Comparison of ENCODE assay signal across 1 cellular context in the genomic region with DNA sequence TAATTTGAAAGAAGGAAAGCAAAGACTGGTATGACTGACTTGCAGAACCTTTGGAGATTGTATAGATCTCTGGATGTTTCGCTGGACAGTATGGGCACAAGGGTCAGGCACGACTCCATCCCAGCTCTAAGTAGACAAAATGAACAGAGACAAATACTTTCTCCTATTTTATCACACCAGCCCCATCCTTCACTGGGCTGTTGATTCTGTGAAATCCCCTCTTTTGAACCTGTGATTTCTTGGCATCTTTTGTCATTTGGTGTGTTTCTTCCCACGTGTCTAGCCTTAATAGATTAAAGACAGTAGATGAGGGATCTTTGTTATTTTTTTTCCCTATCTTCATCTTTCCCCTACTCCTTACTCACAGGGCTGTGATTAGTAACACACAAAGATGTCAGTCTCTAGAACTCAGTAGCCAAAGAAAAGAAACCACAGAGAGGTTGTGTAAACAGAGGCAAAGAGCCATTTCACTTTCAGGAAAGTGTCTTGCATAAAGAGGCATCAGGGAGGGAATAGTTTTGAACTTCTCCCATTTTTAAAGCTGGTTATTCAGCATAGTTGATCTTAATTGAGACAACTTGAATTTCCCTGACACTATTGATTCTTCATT.
TF ChIP-seq lines count a peak whose summit lies in the region.

No MANE protein-coding gene starts in this region.

TF ChIP-seq in GM23338, 12 proteins besides CTCF, POLR2A, EP300 and RAD21 (continued from another document):
- TF ChIP-seq, protein P1, sequence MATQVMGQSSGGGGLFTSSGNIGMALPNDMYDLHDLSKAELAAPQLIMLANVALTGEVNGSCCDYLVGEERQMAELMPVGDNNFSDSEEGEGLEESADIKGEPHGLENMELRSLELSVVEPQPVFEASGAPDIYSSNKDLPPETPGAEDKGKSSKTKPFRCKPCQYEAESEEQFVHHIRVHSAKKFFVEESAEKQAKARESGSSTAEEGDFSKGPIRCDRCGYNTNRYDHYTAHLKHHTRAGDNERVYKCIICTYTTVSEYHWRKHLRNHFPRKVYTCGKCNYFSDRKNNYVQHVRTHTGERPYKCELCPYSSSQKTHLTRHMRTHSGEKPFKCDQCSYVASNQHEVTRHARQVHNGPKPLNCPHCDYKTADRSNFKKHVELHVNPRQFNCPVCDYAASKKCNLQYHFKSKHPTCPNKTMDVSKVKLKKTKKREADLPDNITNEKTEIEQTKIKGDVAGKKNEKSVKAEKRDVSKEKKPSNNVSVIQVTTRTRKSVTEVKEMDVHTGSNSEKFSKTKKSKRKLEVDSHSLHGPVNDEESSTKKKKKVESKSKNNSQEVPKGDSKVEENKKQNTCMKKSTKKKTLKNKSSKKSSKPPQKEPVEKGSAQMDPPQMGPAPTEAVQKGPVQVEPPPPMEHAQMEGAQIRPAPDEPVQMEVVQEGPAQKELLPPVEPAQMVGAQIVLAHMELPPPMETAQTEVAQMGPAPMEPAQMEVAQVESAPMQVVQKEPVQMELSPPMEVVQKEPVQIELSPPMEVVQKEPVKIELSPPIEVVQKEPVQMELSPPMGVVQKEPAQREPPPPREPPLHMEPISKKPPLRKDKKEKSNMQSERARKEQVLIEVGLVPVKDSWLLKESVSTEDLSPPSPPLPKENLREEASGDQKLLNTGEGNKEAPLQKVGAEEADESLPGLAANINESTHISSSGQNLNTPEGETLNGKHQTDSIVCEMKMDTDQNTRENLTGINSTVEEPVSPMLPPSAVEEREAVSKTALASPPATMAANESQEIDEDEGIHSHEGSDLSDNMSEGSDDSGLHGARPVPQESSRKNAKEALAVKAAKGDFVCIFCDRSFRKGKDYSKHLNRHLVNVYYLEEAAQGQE (IDR thresholded peaks at IDR 0.05; ENCODE audit: unreplicated experiment) = no peak
- TF ChIP-seq, protein P2, sequence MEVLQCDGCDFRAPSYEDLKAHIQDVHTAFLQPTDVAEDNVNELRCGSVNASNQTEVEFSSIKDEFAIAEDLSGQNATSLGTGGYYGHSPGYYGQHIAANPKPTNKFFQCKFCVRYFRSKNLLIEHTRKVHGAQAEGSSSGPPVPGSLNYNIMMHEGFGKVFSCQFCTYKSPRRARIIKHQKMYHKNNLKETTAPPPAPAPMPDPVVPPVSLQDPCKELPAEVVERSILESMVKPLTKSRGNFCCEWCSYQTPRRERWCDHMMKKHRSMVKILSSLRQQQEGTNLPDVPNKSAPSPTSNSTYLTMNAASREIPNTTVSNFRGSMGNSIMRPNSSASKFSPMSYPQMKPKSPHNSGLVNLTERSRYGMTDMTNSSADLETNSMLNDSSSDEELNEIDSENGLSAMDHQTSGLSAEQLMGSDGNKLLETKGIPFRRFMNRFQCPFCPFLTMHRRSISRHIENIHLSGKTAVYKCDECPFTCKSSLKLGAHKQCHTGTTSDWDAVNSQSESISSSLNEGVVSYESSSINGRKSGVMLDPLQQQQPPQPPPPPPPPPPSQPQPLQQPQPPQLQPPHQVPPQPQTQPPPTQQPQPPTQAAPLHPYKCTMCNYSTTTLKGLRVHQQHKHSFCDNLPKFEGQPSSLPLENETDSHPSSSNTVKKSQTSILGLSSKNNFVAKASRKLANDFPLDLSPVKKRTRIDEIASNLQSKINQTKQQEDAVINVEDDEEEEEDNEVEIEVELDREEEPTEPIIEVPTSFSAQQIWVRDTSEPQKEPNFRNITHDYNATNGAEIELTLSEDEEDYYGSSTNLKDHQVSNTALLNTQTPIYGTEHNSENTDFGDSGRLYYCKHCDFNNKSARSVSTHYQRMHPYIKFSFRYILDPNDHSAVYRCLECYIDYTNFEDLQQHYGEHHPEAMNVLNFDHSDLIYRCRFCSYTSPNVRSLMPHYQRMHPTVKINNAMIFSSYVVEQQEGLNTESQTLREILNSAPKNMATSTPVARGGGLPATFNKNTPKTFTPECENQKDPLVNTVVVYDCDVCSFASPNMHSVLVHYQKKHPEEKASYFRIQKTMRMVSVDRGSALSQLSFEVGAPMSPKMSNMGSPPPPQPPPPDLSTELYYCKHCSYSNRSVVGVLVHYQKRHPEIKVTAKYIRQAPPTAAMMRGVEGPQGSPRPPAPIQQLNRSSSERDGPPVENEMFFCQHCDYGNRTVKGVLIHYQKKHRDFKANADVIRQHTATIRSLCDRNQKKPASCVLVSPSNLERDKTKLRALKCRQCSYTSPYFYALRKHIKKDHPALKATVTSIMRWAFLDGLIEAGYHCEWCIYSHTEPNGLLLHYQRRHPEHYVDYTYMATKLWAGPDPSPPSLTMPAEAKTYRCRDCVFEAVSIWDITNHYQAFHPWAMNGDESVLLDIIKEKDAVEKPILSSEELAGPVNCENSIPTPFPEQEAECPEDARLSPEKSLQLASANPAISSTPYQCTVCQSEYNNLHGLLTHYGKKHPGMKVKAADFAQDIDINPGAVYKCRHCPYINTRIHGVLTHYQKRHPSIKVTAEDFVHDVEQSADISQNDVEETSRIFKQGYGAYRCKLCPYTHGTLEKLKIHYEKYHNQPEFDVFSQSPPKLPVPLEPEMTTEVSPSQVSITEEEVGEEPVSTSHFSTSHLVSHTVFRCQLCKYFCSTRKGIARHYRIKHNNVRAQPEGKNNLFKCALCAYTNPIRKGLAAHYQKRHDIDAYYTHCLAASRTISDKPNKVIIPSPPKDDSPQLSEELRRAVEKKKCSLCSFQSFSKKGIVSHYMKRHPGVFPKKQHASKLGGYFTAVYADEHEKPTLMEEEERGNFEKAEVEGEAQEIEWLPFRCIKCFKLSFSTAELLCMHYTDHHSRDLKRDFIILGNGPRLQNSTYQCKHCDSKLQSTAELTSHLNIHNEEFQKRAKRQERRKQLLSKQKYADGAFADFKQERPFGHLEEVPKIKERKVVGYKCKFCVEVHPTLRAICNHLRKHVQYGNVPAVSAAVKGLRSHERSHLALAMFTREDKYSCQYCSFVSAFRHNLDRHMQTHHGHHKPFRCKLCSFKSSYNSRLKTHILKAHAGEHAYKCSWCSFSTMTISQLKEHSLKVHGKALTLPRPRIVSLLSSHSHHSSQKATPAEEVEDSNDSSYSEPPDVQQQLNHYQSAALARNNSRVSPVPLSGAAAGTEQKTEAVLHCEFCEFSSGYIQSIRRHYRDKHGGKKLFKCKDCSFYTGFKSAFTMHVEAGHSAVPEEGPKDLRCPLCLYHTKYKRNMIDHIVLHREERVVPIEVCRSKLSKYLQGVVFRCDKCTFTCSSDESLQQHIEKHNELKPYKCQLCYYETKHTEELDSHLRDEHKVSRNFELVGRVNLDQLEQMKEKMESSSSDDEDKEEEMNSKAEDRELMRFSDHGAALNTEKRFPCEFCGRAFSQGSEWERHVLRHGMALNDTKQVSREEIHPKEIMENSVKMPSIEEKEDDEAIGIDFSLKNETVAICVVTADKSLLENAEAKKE (CRISPR knock-in tag; IDR thresholded peaks at IDR 0.05) = no peak
- TF ChIP-seq EZH2phosphoT487 (IDR thresholded peaks at IDR 0.05; ENCODE audit: unreplicated experiment) (no peak), STAT1 (IDR thresholded peaks at IDR 0.05; ENCODE audit: unreplicated experiment) (no peak), CREB1 (CRISPR knock-in tag; IDR thresholded peaks at IDR 0.05; ENCODE audit: low read depth) (no peak), ZNF114 (CRISPR knock-in tag; IDR thresholded peaks at IDR 0.05) (no peak), ZNF331 (CRISPR knock-in tag; IDR thresholded peaks at IDR 0.05; ENCODE audit: low read depth) (no peak)
- TF ChIP-seq, protein P3, sequence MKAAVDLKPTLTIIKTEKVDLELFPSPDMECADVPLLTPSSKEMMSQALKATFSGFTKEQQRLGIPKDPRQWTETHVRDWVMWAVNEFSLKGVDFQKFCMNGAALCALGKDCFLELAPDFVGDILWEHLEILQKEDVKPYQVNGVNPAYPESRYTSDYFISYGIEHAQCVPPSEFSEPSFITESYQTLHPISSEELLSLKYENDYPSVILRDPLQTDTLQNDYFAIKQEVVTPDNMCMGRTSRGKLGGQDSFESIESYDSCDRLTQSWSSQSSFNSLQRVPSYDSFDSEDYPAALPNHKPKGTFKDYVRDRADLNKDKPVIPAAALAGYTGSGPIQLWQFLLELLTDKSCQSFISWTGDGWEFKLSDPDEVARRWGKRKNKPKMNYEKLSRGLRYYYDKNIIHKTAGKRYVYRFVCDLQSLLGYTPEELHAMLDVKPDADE (IDR thresholded peaks at IDR 0.05) = no peak
